ENCODE assay signal across 1 cellular context in the genomic region with DNA sequence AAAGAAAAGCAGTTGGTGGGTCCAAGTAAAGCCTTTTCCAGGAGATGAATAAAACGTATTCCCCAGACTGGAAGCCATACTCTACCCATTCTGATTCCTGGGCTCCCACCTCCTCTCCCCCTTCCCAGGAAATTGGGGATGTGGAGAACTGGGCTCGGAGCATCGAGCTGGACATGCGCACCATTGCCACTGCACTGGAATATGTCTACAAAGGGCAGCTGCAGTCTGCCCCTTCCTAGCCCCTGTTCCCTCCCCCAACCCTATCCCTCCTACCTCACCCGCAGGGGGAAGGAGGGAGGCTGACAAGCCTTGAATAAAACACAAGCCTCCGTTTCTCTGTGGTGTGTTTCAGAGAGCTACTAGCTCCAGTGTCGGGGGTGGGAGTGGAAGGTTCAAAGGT.
TF ChIP-seq lines count a peak whose summit lies in the region.

No MANE protein-coding gene starts in this region.

TF ChIP-seq in GM23338, 12 proteins besides CTCF, POLR2A, EP300 and RAD21:
- TF ChIP-seq ZNF331 (CRISPR knock-in tag; IDR thresholded peaks at IDR 0.05; ENCODE audit: low read depth) (no peak), STAT1 (IDR thresholded peaks at IDR 0.05; ENCODE audit: unreplicated experiment) (no peak), NANOG (IDR thresholded peaks at IDR 0.05; ENCODE audit: borderline replicate concordance) (no peak), EZH2phosphoT487 (IDR thresholded peaks at IDR 0.05; ENCODE audit: unreplicated experiment) (no peak), ZNF114 (CRISPR knock-in tag; IDR thresholded peaks at IDR 0.05) (no peak)
